In genomic region chr5:176775409-176775808, GRCh38 we compare ENCODE assay signal across 18 cellular contexts. TPM values are rescaled to one million over a fixed set of nuclear protein-coding genes. Genes with fewer than 3 reads are reported as not detected.
"Had no signal": no experiment of that assay in that cellular context is flagged by ENCODE, and none has a peak within 500 bp of the region (broad histone marks: within the 10 kb centered on the region; RNA-seq: fewer than 3 reads in every experiment).

No MANE protein-coding gene starts in this region.

- H3K27ac Mint-ChIP-seq: activated CD8-positive, alpha-beta T cell treated with anti-CD3 and anti-CD28 coated beads, Interleukin-2, amount 10 ng/mL, durations not matched to agents 7 days and 5 days; activated naive CD8-positive, alpha-beta T cell treated with anti-CD3 and anti-CD28 coated beads for 36 hours; naive B cell had no signal

- H3K4me1 ChIP-seq: breast epithelium, esophagus squamous epithelium, foreskin keratinocyte, parathyroid adenoma, thyroid gland, vagina had no signal

- DNase-seq: activated CD4-positive, alpha-beta T cell treated with anti-CD3 and anti-CD28 coated beads for 4 hours; activated CD8-positive, alpha-beta T cell treated with anti-CD3 and anti-CD28 coated beads, Interleukin-2, amount 10 ng/mL, durations not matched to agents 7 days and 5 days; activated gamma-delta T cell; activated naive CD8-positive, alpha-beta T cell treated with anti-CD3 and anti-CD28 coated beads for 36 hours; esophagus squamous epithelium; foreskin keratinocyte; left cardiac atrium; lower lobe of right lung; midbrain; naive B cell; stimulated activated CD4-positive, alpha-beta T cell treated with anti-CD3 and anti-CD28 coated beads, Interleukin-4, amount 100 ng/mL, for 4 hours; T1000; thyroid gland; WERI-Rb-1 had no signal

- H3K9me3 Mint-ChIP-seq: activated naive CD8-positive, alpha-beta T cell treated with anti-CD3 and anti-CD28 coated beads for 36 hours had no signal

- H3K4me3 Mint-ChIP-seq: activated CD8-positive, alpha-beta T cell treated with anti-CD3 and anti-CD28 coated beads, Interleukin-2, amount 10 ng/mL, durations not matched to agents 7 days and 5 days; activated naive CD8-positive, alpha-beta T cell treated with anti-CD3 and anti-CD28 coated beads for 36 hours had no signal

- H3K36me3 ChIP-seq: breast epithelium, esophagus squamous epithelium, lower lobe of right lung, thyroid gland, vagina, WERI-Rb-1 had no signal

- H3K9ac ChIP-seq: parathyroid adenoma had no signal

- H3K27ac ChIP-seq: breast epithelium, esophagus squamous epithelium, foreskin keratinocyte, lower lobe of right lung, parathyroid adenoma, skin epidermis, thyroid gland, vagina, WERI-Rb-1 had no signal

- ATAC-seq: activated CD8-positive, alpha-beta T cell treated with anti-CD3 and anti-CD28 coated beads, Interleukin-2, amount 10 ng/mL, durations not matched to agents 7 days and 5 days; foreskin keratinocyte; left cardiac atrium; lower lobe of right lung had no signal

- H3K4me1 Mint-ChIP-seq: activated naive CD8-positive, alpha-beta T cell treated with anti-CD3 and anti-CD28 coated beads for 36 hours had no signal

- H3K36me3 Mint-ChIP-seq: activated naive CD8-positive, alpha-beta T cell treated with anti-CD3 and anti-CD28 coated beads for 36 hours; naive B cell had no signal

- H3K27me3 ChIP-seq: thyroid gland, vagina had no signal

- H3K79me2 ChIP-seq: parathyroid adenoma had no signal

- H3K4me3 ChIP-seq: breast epithelium, esophagus squamous epithelium, lower lobe of right lung, skin epidermis, thyroid gland, vagina had no signal

RNA-seq across cellular contexts. Expression of gene UNC5A, which starts 35.0 kb away (rescaled TPM):
- total RNA-seq: activated CD8-positive, alpha-beta T cell treated with anti-CD3 and anti-CD28 coated beads, Interleukin-2, amount 10 ng/mL, durations not matched to agents 7 days and 5 days; activated naive CD8-positive, alpha-beta T cell treated with anti-CD3 and anti-CD28 coated beads for 36 hours; vagina had no signal
